Comparison of ENCODE assay signal across 18 cellular contexts in genomic region chr5:7578056-7578455, GRCh38.
"Had no signal": no experiment of that assay in that cellular context is flagged by ENCODE, and none has a peak within 500 bp of the region (broad histone marks: within the 10 kb centered on the region; RNA-seq: fewer than 3 reads in every experiment).

No MANE protein-coding gene starts in this region.

- H3K4me3 ChIP-seq: coronary artery, dorsolateral prefrontal cortex, esophagus muscularis mucosa, gastrocnemius medialis, heart right ventricle, left lung, lower lobe of right lung, mucosa of descending colon had no signal

- DNase-seq: dermis blood vessel endothelial cell; dorsolateral prefrontal cortex; effector CD4-positive, alpha-beta T cell; effector memory CD4-positive, alpha-beta T cell; foreskin keratinocyte; glutamatergic neuron; head of caudate nucleus; heart right ventricle; hippocampal formation; left cardiac atrium; left lung; left ventricle myocardium superior; lower lobe of right lung; mesenchymal stem cell; mucosa of descending colon had no signal

- H3K9me3 ChIP-seq: esophagus muscularis mucosa, gastrocnemius medialis, heart right ventricle, left lung, lower lobe of right lung, mucosa of descending colon had no signal

- H3K27me3 ChIP-seq: dorsolateral prefrontal cortex, esophagus muscularis mucosa, foreskin keratinocyte, gastrocnemius medialis, heart right ventricle, left lung had no signal

- ATAC-seq: foreskin keratinocyte, heart right ventricle, left cardiac atrium, left lung, left ventricle myocardium superior, lower lobe of right lung, mucosa of descending colon had no signal

- H3K4me1 ChIP-seq: foreskin keratinocyte, heart right ventricle, left lung, lower lobe of right lung had no signal

- H3K36me3 ChIP-seq: esophagus muscularis mucosa, gastrocnemius medialis, heart right ventricle, left lung, lower lobe of right lung had no signal

- H3K27ac ChIP-seq: coronary artery, esophagus muscularis mucosa, foreskin keratinocyte, heart right ventricle, left lung, lower lobe of right lung had no signal
